ENCODE assay signal across 26 cellular contexts in genomic region chr4:52685316-52685715, GRCh38. TPM values are rescaled to one million over a fixed set of nuclear protein-coding genes. Genes with fewer than 3 reads are reported as not detected.
A peak's percentile ranks its signal among the peaks of the same experiment; 100 is the strongest.
DNase-seq lines count a peak whose midpoint lies in the region; ATAC-seq, FAIRE-seq and TF ChIP-seq lines count a peak whose summit lies in the region.
"Had no signal": no experiment of that assay in that cellular context is flagged by ENCODE, and none has a peak within 500 bp of the region (broad histone marks: within the 10 kb centered on the region; RNA-seq: fewer than 3 reads in every experiment).

No MANE protein-coding gene starts in this region.

- DNase-seq in H1 (ENCODE audit: low read depth in 1 of 2, low spot score in 2 of 2) (no peak), neuronal stem cell (ENCODE audit: low spot score) (no peak), NCI-H82 (lab: John Stamatoyannopoulos, UW) (no peak), A172 (ENCODE audit: low spot score) (no peak)
- DNase-seq in activated CD4-positive, alpha-beta T cell treated with anti-CD3 and anti-CD28 coated beads, Interleukin-2, amount 50 U/mL, for 48 hours: no peak
- DNase-seq: Caco-2; CD8-positive, alpha-beta T cell; GOT3; HCEC 1CT; NCI-H1417; NCI-H1694; NCI-H2029 treated with DMSO at 0.1 percent for 48 hours; NCI-H446 treated with DMSO at 0.1 percent for 48 hours; NCI-H526; SHP77 treated with DMSO at 0.1 percent for 48 hours; T-helper 1 cell had no signal

- no peak for TF ChIP-seq POLR2A in H1 (IDR thresholded peaks at IDR 0.05; ENCODE audit: control extremely low read depth in 1 of 2, low read depth in 2 of 2, low read length in 2 of 2)

- TF ChIP-seq CTCF in H1 (IDR thresholded peaks at IDR 0.05; ENCODE audit: control extremely low read depth in 1 of 3, insufficient read depth in 1 of 3, low read depth in 1 of 3, low read length in 3 of 3): no peak

- H3K27ac ChIP-seq in H1 (ENCODE audit: low read depth, low read length) (no peak overlapping the region), neuronal stem cell (replicated peaks; ENCODE audit: low read length) (no peak overlapping the region)
- H3K27ac ChIP-seq: A549, C4-2B, HL-60, KMS-11, RWPE1 had no signal

- H3K4me2 ChIP-seq in H1 (ENCODE audit: insufficient read depth in 1 of 2, low read depth in 2 of 2, low read length in 2 of 2) (no peak overlapping the region), neuronal stem cell (ENCODE audit: insufficient read depth, low read length, poor library complexity, severe bottlenecking) (no peak overlapping the region)
- H3K4me2 ChIP-seq: A549, KMS-11 had no signal

- no peak for FAIRE-seq in H1 (lab: Jason Lieb, UNC)
- FAIRE-seq: A549, G401.6 had no signal

- H3K27me3 ChIP-seq in H1 (replicated peaks in 1 of 4; ENCODE audit: control insufficient read depth in 3 of 4, extremely low read depth in 1 of 4, insufficient read depth in 3 of 4, low read length in 3 of 4): no peaks in the 10 kb centered on the region
- peaks cover 0 to 10% (median 0%) of the 10 kb centered on the region in 3 experiments for H3K27me3 ChIP-seq in neuronal stem cell (ENCODE audit: control insufficient read depth in 3 of 3, insufficient read depth in 3 of 3, low read depth in 1 of 3, low read length in 3 of 3)

- no peak overlapping the region for H4K5ac ChIP-seq in H1 (ENCODE audit: insufficient read length, low read depth, low read length)

- H3K14ac ChIP-seq in H1 (ENCODE audit: insufficient read length) (no peak overlapping the region), neuronal stem cell (ENCODE audit: low read length) (no peak overlapping the region)

- H3K36me3 ChIP-seq in H1 (ENCODE audit: control insufficient read depth in 2 of 4, insufficient read depth in 4 of 4, low read length in 3 of 4): no peaks in the 10 kb centered on the region
- no peaks in the 10 kb centered on the region for H3K36me3 ChIP-seq in neuronal stem cell (replicated peaks in 1 of 2; ENCODE audit: control insufficient read depth in 2 of 2, insufficient read depth in 2 of 2, low read length in 2 of 2)

- no peaks in the 10 kb centered on the region for H3K79me1 ChIP-seq in H1 (ENCODE audit: low read depth, low read length)
- H3K79me1 ChIP-seq in neuronal stem cell (ENCODE audit: low read depth, low read length): peaks cover 2% of the 10 kb centered on the region

- H3K4ac ChIP-seq in H1 (replicated peaks; ENCODE audit: insufficient read length, low read depth, low read length): no peak overlapping the region
- no peak overlapping the region for H3K4ac ChIP-seq in neuronal stem cell (ENCODE audit: low read length)

- H2AK5ac ChIP-seq in H1 (ENCODE audit: low read depth, low read length) (no peak overlapping the region), neuronal stem cell (ENCODE audit: low read depth, low read length) (no peak overlapping the region)

- H2BK15ac ChIP-seq in H1 (ENCODE audit: low read length): no peak overlapping the region
- H2BK15ac ChIP-seq in neuronal stem cell (ENCODE audit: low read length): no peak overlapping the region

- H4K20me1 ChIP-seq in H1 (replicated peaks in 1 of 2; ENCODE audit: control insufficient read depth in 1 of 2, insufficient read depth in 2 of 2, low read length in 2 of 2): no peaks in the 10 kb centered on the region

- no peak for TF ChIP-seq RAD21 in H1 (IDR thresholded peaks at IDR 0.05 in 1 of 2, conservative IDR thresholded peaks at IDR 0.05 in 1 of 2; ENCODE audit: low read depth in 2 of 2, low read length in 2 of 2)

- H4K91ac ChIP-seq in H1 (replicated peaks; ENCODE audit: insufficient read length, low read length): no peak overlapping the region
- H4K91ac ChIP-seq in neuronal stem cell (ENCODE audit: low read depth, low read length, poor library complexity): no peak overlapping the region

- no peak overlapping the region for H3K56ac ChIP-seq in H1 (replicated peaks; ENCODE audit: insufficient read length, low read depth, low read length)

- no peak overlapping the region for H4K8ac ChIP-seq in H1 (ENCODE audit: extremely low read depth, insufficient read depth, low read length)
- H4K8ac ChIP-seq in neuronal stem cell (ENCODE audit: low read depth, low read length): no peak overlapping the region

- WGBS in H1 (ENCODE audit: extremely low coverage in 1 of 2, insufficient coverage in 1 of 2, insufficient read length in 1 of 2, insufficient replicate concordance in 2 of 2, low coverage in 1 of 2, low lambda C conversion rate in 2 of 2, missing lambda C conversion rate in 1 of 2), 2 experiments: 88% methylated on average over 6 of the region's 6 CpGs; no CpG with 5 or more reads in 1 of the 2 experiments
- WGBS in neuronal stem cell (ENCODE audit: extremely low coverage in 2 of 2, insufficient read length in 2 of 2, insufficient replicate concordance in 1 of 2), 2 donors: no CpG with 5 or more reads among the region's 6 CpGs

- no peak overlapping the region for H3K18ac ChIP-seq in H1 (ENCODE audit: extremely low read depth, low read length)
- no peak overlapping the region for H3K18ac ChIP-seq in neuronal stem cell (ENCODE audit: low read length)

- H3K9me3 ChIP-seq in H1 (ENCODE audit: insufficient read depth in 2 of 2, low read depth in 1 of 2, low read length in 1 of 2) (no peaks in the 10 kb centered on the region), neuronal stem cell (replicated peaks in 1 of 2; ENCODE audit: control insufficient read depth in 2 of 2, insufficient read depth in 1 of 2, low read depth in 1 of 2, low read length in 2 of 2) (no peaks in the 10 kb centered on the region)
- H3K9me3 ChIP-seq: A549, Caco-2 had no signal

- ATAC-seq in GM18502 (IDR thresholded peaks at IDR 0.05; ENCODE audit: poor library complexity, unreplicated experiment): peak; percentile 46
- peak; percentile 45 for ATAC-seq in GM21723 (IDR thresholded peaks at IDR 0.05; ENCODE audit: unreplicated experiment)
- peak; percentile 38 for ATAC-seq in HG03095 (IDR thresholded peaks at IDR 0.05; ENCODE audit: unreplicated experiment)
- ATAC-seq: A549; CD8-positive, alpha-beta T cell; Panc1 had no signal

- H2AFZ ChIP-seq in H1 (ENCODE audit: low read length) (no peak overlapping the region), neuronal stem cell (ENCODE audit: low read length) (no peak overlapping the region)

- no peaks in the 10 kb centered on the region for H3K23me2 ChIP-seq in H1 (ENCODE audit: low read depth, low read length)

- POLR2A ChIA-PET in H1 (lab: Charles Lee; ENCODE audit: partially characterized antibody): interaction anchor here (1.2 to 3.6 kb wide), 3 partner anchors 27 to 181 kb away, joined by 3 to 25 read pairs (median 5); no protein-coding TSS in a partner anchor

- CTCF ChIA-PET in H1 (lab: Charles Lee; ENCODE audit: partially characterized antibody): interaction anchor here (1.0 to 1.3 kb wide), 3 partner anchors 9 to 297 kb away, joined by 3 read pairs; no protein-coding TSS in a partner anchor

- H2BK20ac ChIP-seq in H1 (ENCODE audit: low read length): no peak overlapping the region

- H3K4me1 ChIP-seq in H1 (replicated peaks in 1 of 4; ENCODE audit: control insufficient read depth in 3 of 4, insufficient read depth in 4 of 4, low read length in 3 of 4) (peaks cover 0 to 3% (median under 1%) of the 10 kb centered on the region in 4 experiments; a peak in 2 of 7 replicates), neuronal stem cell (ENCODE audit: control insufficient read depth in 2 of 2, insufficient read depth in 1 of 2, low read depth in 1 of 2, low read length in 2 of 2) (no peaks in the 10 kb centered on the region)
- H3K4me1 ChIP-seq: A549, Caco-2 had no signal

- H3K23ac ChIP-seq in H1 (ENCODE audit: insufficient read length): no peak overlapping the region
- H3K23ac ChIP-seq in neuronal stem cell (ENCODE audit: low read depth, low read length, poor library complexity): no peak overlapping the region

- H3K9ac ChIP-seq in H1 (replicated peaks in 1 of 4; ENCODE audit: extremely low read depth in 1 of 4, low read depth in 3 of 4, low read length in 3 of 4) (no peak overlapping the region), neuronal stem cell (ENCODE audit: low read depth, low read length, poor library complexity) (no peak overlapping the region)
- H3K9ac ChIP-seq: KMS-11 had no signal

- H3K79me2 ChIP-seq in H1 (ENCODE audit: control insufficient read depth in 1 of 2, insufficient read depth in 2 of 2, low read length in 2 of 2): no peaks in the 10 kb centered on the region

- no peak overlapping the region for H2BK120ac ChIP-seq in H1 (replicated peaks; ENCODE audit: low read depth, low read length)
- no peak overlapping the region for H2BK120ac ChIP-seq in neuronal stem cell (ENCODE audit: low read depth, low read length)

- H2BK12ac ChIP-seq in H1 (ENCODE audit: low read depth, low read length): no peak overlapping the region
- no peak overlapping the region for H2BK12ac ChIP-seq in neuronal stem cell (ENCODE audit: low read length)

- H3K4me3 ChIP-seq in H1 (ENCODE audit: extremely low read depth in 1 of 4, insufficient read depth in 2 of 4, low read depth in 3 of 4, low read length in 4 of 4) (no peak overlapping the region), neuronal stem cell (ENCODE audit: low read length in 2 of 2) (no peak overlapping the region)
- H3K4me3 ChIP-seq: A549 had no signal

- TF ChIP-seq EP300 in H1 (IDR thresholded peaks at IDR 0.05; ENCODE audit: borderline replicate concordance in 1 of 2, low read depth in 2 of 2, low read length in 2 of 2): no peak

- H2BK5ac ChIP-seq in H1 (ENCODE audit: low read depth, low read length) (no peak overlapping the region), neuronal stem cell (ENCODE audit: low read length) (no peak overlapping the region)

TF ChIP-seq in H1, 55 proteins besides CTCF, POLR2A, EP300 and RAD21 (continues in another document):
- TF ChIP-seq POU5F1 (IDR thresholded peaks at IDR 0.05; ENCODE audit: low read depth, low read length) (no peak), SP1 (IDR thresholded peaks at IDR 0.05; ENCODE audit: low read depth, low read length) (no peak), KDM5A (IDR thresholded peaks at IDR 0.05; ENCODE audit: low read length) (no peak), EGR1 (IDR thresholded peaks at IDR 0.05; ENCODE audit: borderline replicate concordance, low read depth, low read length) (no peak)

RNA-seq across cellular contexts. Expression of gene USP46, which starts 26.2 kb away (rescaled TPM):
- 53.4 and 62.4 TPM in 2 replicates for total RNA-seq in H1 (2021; fragmentation: NEBNext Ultra II Directional; extraction: Animal tissue kit (Norgen Biotek cat#: 25700))
- polyA plus RNA-seq in H1 (2011; rRNA removed): 6.3 and 10.6 TPM in 2 replicates
- polyA plus RNA-seq in H1 (2011; cell fraction: cytosol; rRNA removed): 11.6 TPM
- 12.2 TPM for polyA plus RNA-seq in H1 (2011; cell fraction: nucleus; rRNA removed)
- 17.4 to 32.6 TPM (median 22.0 TPM) in 4 replicates for polyA plus RNA-seq in H1 (2012, experiment 1 of 2)
- polyA plus RNA-seq in H1 (2012, experiment 2 of 2): 2.5 TPM
- 32.9 TPM for polyA plus RNA-seq in H1 (2013, experiment 1 of 2)
- 32.3 TPM for polyA plus RNA-seq in H1 (2013, experiment 2 of 2)
- 75.7 and 77.0 TPM in 2 replicates for polyA minus RNA-seq in H1 (2011; rRNA and poly(A)+ RNA removed)
- polyA minus RNA-seq in H1 (2011; cell fraction: cytosol; rRNA and poly(A)+ RNA removed): 23.9 TPM
- polyA minus RNA-seq in H1 (2011; cell fraction: nucleus; rRNA and poly(A)+ RNA removed): 50.0 TPM
- 33.6 TPM for polyA plus RNA-seq in neuronal stem cell (2013, experiment 1 of 2)
- polyA plus RNA-seq in neuronal stem cell (2013, experiment 2 of 2): 35.2 TPM
- total RNA-seq in A172 (2014; rRNA removed; shearing (Covaris generic)): 14.8 and 19.9 TPM in 2 replicates
